1 cellular context compared by ENCODE assay signal in the genomic region with DNA sequence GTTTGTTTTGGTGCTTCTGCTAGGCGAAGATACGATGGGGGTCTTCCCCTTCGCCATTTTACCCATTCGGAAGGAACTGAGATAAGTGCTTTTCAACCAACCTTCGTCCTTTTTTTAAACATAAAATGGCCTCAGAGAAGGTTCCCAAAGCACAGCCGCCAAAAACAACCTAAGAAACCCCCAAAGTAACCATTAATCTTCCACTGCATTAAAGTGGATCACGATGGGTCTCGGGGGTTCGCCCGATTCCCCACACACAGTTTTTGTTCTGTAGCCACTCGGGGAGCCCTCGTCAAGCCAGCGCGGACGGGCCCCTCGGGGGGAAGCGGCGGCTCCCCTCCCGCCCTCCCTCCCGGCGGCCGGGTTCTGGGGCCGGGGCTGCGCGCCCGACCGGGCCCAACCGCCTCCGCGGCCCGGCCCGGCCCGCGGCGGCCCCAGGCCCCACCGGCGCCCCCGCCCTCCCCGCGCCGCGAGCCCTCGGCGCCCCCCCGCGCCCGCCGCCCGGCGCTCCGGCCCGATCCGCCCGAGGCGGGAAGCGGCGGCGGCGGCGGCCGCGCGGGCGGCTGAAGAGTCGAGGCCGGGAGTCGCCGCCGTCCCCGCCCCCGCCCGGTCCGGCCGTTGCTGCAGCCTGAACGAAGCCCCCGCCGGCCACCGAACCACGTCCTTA.
TF ChIP-seq lines count a peak whose summit lies in the region.

No MANE protein-coding gene starts in this region.

TF ChIP-seq in GM12878, 131 proteins besides CTCF, POLR2A, EP300 and RAD21 (continued from another document):
- TF ChIP-seq, protein P1, sequence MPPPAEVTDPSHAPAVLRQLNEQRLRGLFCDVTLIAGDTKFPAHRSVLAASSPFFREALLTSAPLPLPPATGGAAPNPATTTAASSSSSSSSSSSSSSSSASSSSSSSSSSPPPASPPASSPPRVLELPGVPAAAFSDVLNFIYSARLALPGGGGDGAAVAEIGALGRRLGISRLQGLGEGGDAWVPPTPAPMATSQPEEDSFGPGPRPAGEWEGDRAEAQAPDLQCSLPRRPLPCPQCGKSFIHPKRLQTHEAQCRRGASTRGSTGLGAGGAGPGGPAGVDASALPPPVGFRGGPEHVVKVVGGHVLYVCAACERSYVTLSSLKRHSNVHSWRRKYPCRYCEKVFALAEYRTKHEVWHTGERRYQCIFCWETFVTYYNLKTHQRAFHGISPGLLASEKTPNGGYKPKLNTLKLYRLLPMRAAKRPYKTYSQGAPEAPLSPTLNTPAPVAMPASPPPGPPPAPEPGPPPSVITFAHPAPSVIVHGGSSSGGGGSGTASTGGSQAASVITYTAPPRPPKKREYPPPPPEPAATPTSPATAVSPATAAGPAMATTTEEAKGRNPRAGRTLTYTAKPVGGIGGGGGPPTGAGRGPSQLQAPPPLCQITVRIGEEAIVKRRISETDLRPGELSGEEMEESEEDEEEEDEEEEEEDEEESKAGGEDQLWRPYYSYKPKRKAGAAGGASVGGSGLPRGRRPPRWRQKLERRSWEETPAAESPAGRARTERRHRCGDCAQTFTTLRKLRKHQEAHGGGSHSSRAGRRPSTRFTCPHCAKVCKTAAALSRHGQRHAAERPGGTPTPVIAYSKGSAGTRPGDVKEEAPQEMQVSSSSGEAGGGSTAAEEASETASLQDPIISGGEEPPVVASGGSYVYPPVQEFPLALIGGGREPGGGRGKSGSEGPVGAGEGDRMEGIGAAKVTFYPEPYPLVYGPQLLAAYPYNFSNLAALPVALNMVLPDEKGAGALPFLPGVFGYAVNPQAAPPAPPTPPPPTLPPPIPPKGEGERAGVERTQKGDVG (CRISPR knock-in tag; IDR thresholded peaks at IDR 0.05) = peak; percentile 75
- TF ChIP-seq, protein P2, sequence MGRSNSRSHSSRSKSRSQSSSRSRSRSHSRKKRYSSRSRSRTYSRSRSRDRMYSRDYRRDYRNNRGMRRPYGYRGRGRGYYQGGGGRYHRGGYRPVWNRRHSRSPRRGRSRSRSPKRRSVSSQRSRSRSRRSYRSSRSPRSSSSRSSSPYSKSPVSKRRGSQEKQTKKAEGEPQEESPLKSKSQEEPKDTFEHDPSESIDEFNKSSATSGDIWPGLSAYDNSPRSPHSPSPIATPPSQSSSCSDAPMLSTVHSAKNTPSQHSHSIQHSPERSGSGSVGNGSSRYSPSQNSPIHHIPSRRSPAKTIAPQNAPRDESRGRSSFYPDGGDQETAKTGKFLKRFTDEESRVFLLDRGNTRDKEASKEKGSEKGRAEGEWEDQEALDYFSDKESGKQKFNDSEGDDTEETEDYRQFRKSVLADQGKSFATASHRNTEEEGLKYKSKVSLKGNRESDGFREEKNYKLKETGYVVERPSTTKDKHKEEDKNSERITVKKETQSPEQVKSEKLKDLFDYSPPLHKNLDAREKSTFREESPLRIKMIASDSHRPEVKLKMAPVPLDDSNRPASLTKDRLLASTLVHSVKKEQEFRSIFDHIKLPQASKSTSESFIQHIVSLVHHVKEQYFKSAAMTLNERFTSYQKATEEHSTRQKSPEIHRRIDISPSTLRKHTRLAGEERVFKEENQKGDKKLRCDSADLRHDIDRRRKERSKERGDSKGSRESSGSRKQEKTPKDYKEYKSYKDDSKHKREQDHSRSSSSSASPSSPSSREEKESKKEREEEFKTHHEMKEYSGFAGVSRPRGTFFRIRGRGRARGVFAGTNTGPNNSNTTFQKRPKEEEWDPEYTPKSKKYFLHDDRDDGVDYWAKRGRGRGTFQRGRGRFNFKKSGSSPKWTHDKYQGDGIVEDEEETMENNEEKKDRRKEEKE (IDR thresholded peaks at IDR 0.05) = 0 out of 2 replicates have a peak, but pooled peaks have one; percentile 1
- no peak for TF ChIP-seq SMAD1 (IDR thresholded peaks at IDR 0.05; ENCODE audit: low read depth, partially characterized antibody)
- TF ChIP-seq YY1 (IDR thresholded peaks at IDR 0.05; ENCODE audit: low read depth, low read length) = peak; percentile 91
- no peak for TF ChIP-seq ASH2L (IDR thresholded peaks at IDR 0.05; ENCODE audit: borderline replicate concordance, low read depth)
- no peak for TF ChIP-seq NFIC (IDR thresholded peaks at IDR 0.05; ENCODE audit: low read depth, low read length)
- TF ChIP-seq TAF1 (IDR thresholded peaks at IDR 0.05; ENCODE audit: borderline replicate concordance, low read depth, low read length) = peak; percentile 44; the same call in 1 of the 2 replicates
- TF ChIP-seq BMI1 (IDR thresholded peaks at IDR 0.05; ENCODE audit: borderline replicate concordance) = peak; percentile 11; the same call in 1 of the 2 replicates
- peak; percentile 20; the same call in 1 of the 2 replicates for TF ChIP-seq SPI1 (IDR thresholded peaks at IDR 0.05; ENCODE audit: borderline replicate concordance, insufficient read depth, low read depth, low read length)
- TF ChIP-seq MEF2B (IDR thresholded peaks at IDR 0.05; ENCODE audit: partially characterized antibody, poor library complexity, severe bottlenecking) = peak; percentile 4
